In genomic region chr2:138013651-138014050, GRCh38 we compare ENCODE assay signal across 7 cellular contexts. TPM values are rescaled to one million over a fixed set of nuclear protein-coding genes. Genes with fewer than 3 reads are reported as not detected.
"Had no signal": no experiment of that assay in that cellular context is flagged by ENCODE, and none has a peak within 500 bp of the region (broad histone marks: within the 10 kb centered on the region; RNA-seq: fewer than 3 reads in every experiment).

No MANE protein-coding gene starts in this region.

- ATAC-seq: GM23338 had no signal

- FAIRE-seq: H1, H54, HTR-8/SVneo had no signal

- H3K4me2 ChIP-seq: GM23338 had no signal

- H2AFZ ChIP-seq: GM23338 had no signal

- H3K27me3 Mint-ChIP-seq: IgD-negative memory B cell had no signal

- H3K4me1 Mint-ChIP-seq: GM23338, IgD-negative memory B cell had no signal

- DNase-seq: H9, HCEC 1CT had no signal

- H3K4me3 Mint-ChIP-seq: GM23338, H9, IgD-negative memory B cell had no signal

- H3K36me3 Mint-ChIP-seq: IgD-negative memory B cell had no signal

- H3K9me3 Mint-ChIP-seq: GM23338, H9 had no signal

- H3K4me3 ChIP-seq: GM23338 had no signal

- H3K27ac Mint-ChIP-seq: GM23338, H9, IgD-negative memory B cell had no signal

RNA-seq across cellular contexts. Expression of gene HNMT, which starts 49.4 kb away (rescaled TPM):
- polyA plus RNA-seq: IgD-negative memory B cell had no signal
